Comparison of ENCODE assay signal across 9 cellular contexts in genomic region chr4:5821665-5822358, GRCh38.
A peak's percentile ranks its signal among the peaks of the same experiment; 100 is the strongest.
DNase-seq lines count a peak whose midpoint lies in the region; ATAC-seq and TF ChIP-seq lines count a peak whose summit lies in the region.
"Had no signal": no experiment of that assay in that cellular context is flagged by ENCODE, and none has a peak within 500 bp of the region (broad histone marks: within the 10 kb centered on the region; RNA-seq: fewer than 3 reads in every experiment).

No MANE protein-coding gene starts in this region.

- POLR2A ChIA-PET in PC-3 (lab: Charles Lee; ENCODE audit: unreplicated experiment): no interaction called here
- POLR2A ChIA-PET in CD4-positive, alpha-beta memory T cell (lab: Charles Lee; ENCODE audit: partially characterized antibody): no interaction called here

- peaks cover 0 to 4% of the 10 kb centered on the region in 2 donors for H3K27me3 Mint-ChIP-seq in natural killer cell (ENCODE audit: low read depth in 2 of 2)
- H3K27me3 Mint-ChIP-seq in natural killer cell treated with Interleukin-12 subunit alpha and Interleukin-12 subunit beta and Interleukin-15 and Interleukin-18, amount 100 ng/mL, for 72 hours: peaks cover 9 to 10% of the 10 kb centered on the region in 2 donors
- H3K27me3 Mint-ChIP-seq in CD4-positive, alpha-beta memory T cell: no peaks in the 10 kb centered on the region

- H3K9me3 ChIP-seq in PC-3 (ENCODE audit: low read length) (no peaks in the 10 kb centered on the region), hepatocyte (ENCODE audit: low read depth) (no peaks in the 10 kb centered on the region), upper lobe of right lung (no peaks in the 10 kb centered on the region)
- no peaks in the 10 kb centered on the region for H3K9me3 ChIP-seq in CD4-positive, alpha-beta memory T cell (ENCODE audit: control insufficient read depth in 1 of 2, low read length in 2 of 2)

- no peak overlapping the region for H3K27ac ChIP-seq in PC-3 (ENCODE audit: low read length)
- no peak overlapping the region for H3K27ac ChIP-seq in hepatocyte
- H3K27ac ChIP-seq in upper lobe of right lung: no peak overlapping the region
- no peak overlapping the region for H3K27ac ChIP-seq in CD4-positive, alpha-beta memory T cell (ENCODE audit: low read depth, low read length)

- CTCF ChIA-PET in PC-3 (lab: Charles Lee): interaction anchor here (0.7 kb wide), 1 partner anchor 9 kb away, joined by 3 read pairs; no protein-coding TSS in a partner anchor
- CTCF ChIA-PET in CD4-positive, alpha-beta memory T cell (lab: Charles Lee; ENCODE audit: partially characterized antibody): interaction anchor here (0.5 to 0.7 kb wide), 2 partner anchors 9 to 18 kb away, joined by 3 read pairs; no protein-coding TSS in a partner anchor

- H3K4me2 ChIP-seq in PC-3 (ENCODE audit: low read length): no peak overlapping the region
- no peak overlapping the region for H3K4me2 ChIP-seq in hepatocyte

- H2AFZ ChIP-seq in PC-3 (ENCODE audit: low read length) (no peak overlapping the region), hepatocyte (no peak overlapping the region)

- H4K20me1 ChIP-seq in PC-3 (ENCODE audit: low read length) (no peaks in the 10 kb centered on the region), hepatocyte (ENCODE audit: insufficient read depth, poor library complexity, severe bottlenecking) (no peaks in the 10 kb centered on the region)

- H3K4me1 ChIP-seq in PC-3 (ENCODE audit: insufficient read depth, low read length): no peaks in the 10 kb centered on the region
- H3K4me1 ChIP-seq in hepatocyte (ENCODE audit: insufficient read depth): no peaks in the 10 kb centered on the region
- H3K4me1 ChIP-seq in upper lobe of right lung: peaks cover 1% of the 10 kb centered on the region
- no peaks in the 10 kb centered on the region for H3K4me1 ChIP-seq in CD4-positive, alpha-beta memory T cell (ENCODE audit: insufficient read depth, low read length)

- WGBS in hepatocyte (ENCODE audit: low lambda C conversion rate, missing lambda C conversion rate): 80% methylated on average over 18 of the region's 18 CpGs

- H3K4me3 Mint-ChIP-seq in natural killer cell: no peak overlapping the region
- H3K4me3 Mint-ChIP-seq in natural killer cell treated with Interleukin-12 subunit alpha and Interleukin-12 subunit beta and Interleukin-15 and Interleukin-18, amount 100 ng/mL, for 72 hours: no peak overlapping the region
- H3K4me3 Mint-ChIP-seq in CD4-positive, alpha-beta memory T cell: no peak overlapping the region
- H3K4me3 Mint-ChIP-seq: T-helper 1 cell treated with Interleukin-12 subunit alpha and Interleukin-12 subunit beta and Interleukin-4 antibody, amounts not matched to agents 30 μg/mL and 1 μg/mL, for 36 hours had no signal

- H3K27me3 ChIP-seq in PC-3 (ENCODE audit: low read length) (no peaks in the 10 kb centered on the region), hepatocyte (no peaks in the 10 kb centered on the region), upper lobe of right lung (no peaks in the 10 kb centered on the region)
- no peaks in the 10 kb centered on the region for H3K27me3 ChIP-seq in CD4-positive, alpha-beta memory T cell (ENCODE audit: insufficient read depth, low read length)

- H3K27ac Mint-ChIP-seq in natural killer cell: no peak overlapping the region
- H3K27ac Mint-ChIP-seq in natural killer cell treated with Interleukin-12 subunit alpha and Interleukin-12 subunit beta and Interleukin-15 and Interleukin-18, amount 100 ng/mL, for 72 hours: no peak overlapping the region
- H3K27ac Mint-ChIP-seq in CD4-positive, alpha-beta memory T cell: no peak overlapping the region

- H3K36me3 ChIP-seq in PC-3 (ENCODE audit: low read depth, low read length) (no peaks in the 10 kb centered on the region; the same call in 1 of the 2 replicates), hepatocyte (replicated peaks; ENCODE audit: insufficient read depth, low read depth) (no peaks in the 10 kb centered on the region), upper lobe of right lung (peaks cover 10% of the 10 kb centered on the region)
- no peaks in the 10 kb centered on the region for H3K36me3 ChIP-seq in CD4-positive, alpha-beta memory T cell (ENCODE audit: insufficient read depth, low read length)

- no peak for DNase-seq in natural killer cell
- no peak for DNase-seq in natural killer cell treated with Interleukin-12 subunit alpha and Interleukin-12 subunit beta and Interleukin-15 and Interleukin-18, amount 100 ng/mL, for 72 hours (ENCODE audit: low spot score)
- no peak for DNase-seq in PC-3
- no peak for DNase-seq in hepatocyte (ENCODE audit: low spot score)
- no peak for DNase-seq in upper lobe of right lung
- no peak for DNase-seq in DMS114 treated with DMSO at 0.1 percent for 48 hours (lab: John Stamatoyannopoulos, UW; ENCODE audit: unreplicated experiment)
- DNase-seq in CD4-positive, alpha-beta memory T cell: no peak
- no peak for DNase-seq in activated gamma-delta T cell treated with Interleukin-2 at 50 U/mL for 16 hours

- no peaks in the 10 kb centered on the region for H3K36me3 Mint-ChIP-seq in natural killer cell
- H3K36me3 Mint-ChIP-seq in natural killer cell treated with Interleukin-12 subunit alpha and Interleukin-12 subunit beta and Interleukin-15 and Interleukin-18, amount 100 ng/mL, for 72 hours: no peaks in the 10 kb centered on the region
- no peaks in the 10 kb centered on the region for H3K36me3 Mint-ChIP-seq in CD4-positive, alpha-beta memory T cell

- H3K9me3 Mint-ChIP-seq in natural killer cell: no peaks in the 10 kb centered on the region
- no peaks in the 10 kb centered on the region for H3K9me3 Mint-ChIP-seq in natural killer cell treated with Interleukin-12 subunit alpha and Interleukin-12 subunit beta and Interleukin-15 and Interleukin-18, amount 100 ng/mL, for 72 hours
- H3K9me3 Mint-ChIP-seq in CD4-positive, alpha-beta memory T cell: peaks cover 0 to 2% (median 0%) of the 10 kb centered on the region in 8 donors
- H3K9me3 Mint-ChIP-seq: T-helper 1 cell treated with Interleukin-12 subunit alpha and Interleukin-12 subunit beta and Interleukin-4 antibody, amounts not matched to agents 30 μg/mL and 1 μg/mL, for 36 hours had no signal

- no peaks in the 10 kb centered on the region for H3F3A ChIP-seq in PC-3 (ENCODE audit: low read length, unreplicated experiment)

- H3K79me2 ChIP-seq in PC-3 (ENCODE audit: low read length) (no peaks in the 10 kb centered on the region), hepatocyte (no peaks in the 10 kb centered on the region)

- ATAC-seq in natural killer cell: no peak
- ATAC-seq in natural killer cell treated with Interleukin-12 subunit alpha and Interleukin-12 subunit beta and Interleukin-15 and Interleukin-18, amount 100 ng/mL, for 72 hours: no peak
- no peak for ATAC-seq in PC-3
- peak; percentile 14 for ATAC-seq in upper lobe of right lung

- H3K4me1 Mint-ChIP-seq in natural killer cell: peaks cover 2 to 3% of the 10 kb centered on the region in 2 donors
- H3K4me1 Mint-ChIP-seq in natural killer cell treated with Interleukin-12 subunit alpha and Interleukin-12 subunit beta and Interleukin-15 and Interleukin-18, amount 100 ng/mL, for 72 hours (ENCODE audit: low read depth in 2 of 2): peaks cover 1 to 7% of the 10 kb centered on the region in 2 donors
- peaks cover 0 to 4% (median under 1%) of the 10 kb centered on the region in 4 donors for H3K4me1 Mint-ChIP-seq in CD4-positive, alpha-beta memory T cell

- H3K4me3 ChIP-seq in PC-3 (ENCODE audit: low read length) (no peak overlapping the region), hepatocyte (no peak overlapping the region), upper lobe of right lung (no peak overlapping the region)
- H3K4me3 ChIP-seq in CD4-positive, alpha-beta memory T cell (ENCODE audit: low read length in 2 of 2): no peak overlapping the region

- H3K9ac ChIP-seq in PC-3 (ENCODE audit: low read length): no peak overlapping the region

- no peaks in the 10 kb centered on the region for H3K9me2 ChIP-seq in PC-3 (replicated peaks; ENCODE audit: low read length)
- no peaks in the 10 kb centered on the region for H3K9me2 ChIP-seq in hepatocyte (replicated peaks; ENCODE audit: insufficient read depth)

- TF ChIP-seq CTCF in natural killer cell (IDR thresholded peaks at IDR 0.05): peak; percentile 41
- peak; percentile 60 for TF ChIP-seq CTCF in PC-3 (conservative IDR thresholded peaks at IDR 0.05; ENCODE audit: low read depth, low read length)
- TF ChIP-seq CTCF in hepatocyte (IDR thresholded peaks at IDR 0.05; ENCODE audit: poor library complexity): peak; percentile 51
- TF ChIP-seq CTCF in upper lobe of right lung (IDR thresholded peaks at IDR 0.05): peak; percentile 68

- BruUV-seq in PC-3 (replicated peaks; lab: Mats Ljungman, UMichigan): no TSS peak

- intact Hi-C loops in natural killer cell (cut with micrococcal nuclease) (no loop called here), PC-3 (cut with micrococcal nuclease) (no loop called here), upper lobe of right lung (cut with DNase I) (loop anchor here (10.0 kb wide), 1 partner anchor 153 kb away; no protein-coding TSS in a partner anchor)
- intact Hi-C loops in CD4-positive, alpha-beta memory T cell (cut with micrococcal nuclease): no loop called here
